In genomic region chr6:130466052-130466743, GRCh38 we compare ENCODE assay signal across 1 cellular context.
A peak's percentile ranks its signal among the peaks of the same experiment; 100 is the strongest.
TF ChIP-seq lines count a peak whose summit lies in the region.

No MANE protein-coding gene starts in this region.

TF ChIP-seq in IMR-90, 13 proteins besides CTCF, POLR2A, EP300 and RAD21 (continued from another document):
- TF ChIP-seq CEBPB (IDR thresholded peaks at IDR 0.05; ENCODE audit: low read depth, low read length) (no peak), NFE2L2 (IDR thresholded peaks at IDR 0.05; ENCODE audit: low read depth, low read length) (no peak), SMC3 (IDR thresholded peaks at IDR 0.05; ENCODE audit: low read depth, low read length) (no peak), USF2 (IDR thresholded peaks at IDR 0.05; ENCODE audit: low read depth, low read length) (0 out of 2 replicates have a peak, but pooled peaks have one; percentile 10), RCOR1 (IDR thresholded peaks at IDR 0.05; ENCODE audit: insufficient replicate concordance, low read length) (no peak)
